ENCODE assay signal across 30 cellular contexts in genomic region chr18:22221350-22221749, GRCh38. TPM values are rescaled to one million over a fixed set of nuclear protein-coding genes. Genes with fewer than 3 reads are reported as not detected.
DNase-seq lines count a peak whose midpoint lies in the region; ATAC-seq lines count a peak whose summit lies in the region.
"Had no signal": no experiment of that assay in that cellular context is flagged by ENCODE, and none has a peak within 500 bp of the region (broad histone marks: within the 10 kb centered on the region; RNA-seq: fewer than 3 reads in every experiment).

No MANE protein-coding gene starts in this region.

- peak overlapping the region in 5 of 11 experiments; percentile 8 to 31 (median 23); a peak in 7 of 22 replicates for H3K27ac ChIP-seq in BLaER1 treated with 17β-estradiol and CSF1 and Interleukin-3, amounts not matched to agents 10 nM and 100 nM
- H3K27ac ChIP-seq: ascending aorta, cardiac muscle cell, coronary artery, epithelial cell of prostate, KMS-11, skin epidermis, upper lobe of right lung had no signal

- DNase-seq in Kasumi-1 (lab: John Stamatoyannopoulos, UW) (peak; percentile 47 to 50), RPMI7951 (ENCODE audit: low read depth) (peak; percentile 5), NCI-H774 (lab: John Stamatoyannopoulos, UW) (no peak), DMS 273 treated with DMSO at 0.1 percent for 48 hours (lab: John Stamatoyannopoulos, UW) (no peak)
- DNase-seq in effector memory CD8-positive, alpha-beta T cell: no peak
- DNase-seq in stimulated activated CD4-positive, alpha-beta T cell treated with anti-CD3 and anti-CD28 coated beads, Interleukin-4, amount 100 ng/mL, for 24 hours: no peak
- DNase-seq: activated CD4-positive, alpha-beta T cell treated with anti-CD3 and anti-CD28 coated beads, Interleukin-2, amount 10 ng/mL, durations not matched to agents 24 days and 14 days; activated CD8-positive, alpha-beta memory T cell treated with anti-CD3 and anti-CD28 coated beads for 24 hours; activated T-cell treated with anti-CD3 and anti-CD28 coated beads for 4 hours; CD4-positive, CD25-positive, alpha-beta regulatory T cell; effector CD8-positive, alpha-beta T cell; H7; NCI-H1048; NCI-H1694; NCI-H748 treated with DMSO at 0.1 percent for 48 hours; PC-3; stimulated activated naive CD8-positive, alpha-beta T cell treated with anti-CD3 and anti-CD28 coated beads, Interleukin-15, Interleukin-2, amounts not matched to agents 100 U/mL and 50 U/mL, for 24 hours; T-helper 9 cell; upper lobe of right lung had no signal

- H3K36me3 ChIP-seq in BLaER1 treated with 17β-estradiol and CSF1 and Interleukin-3, amounts not matched to agents 10 nM and 100 nM: no peaks in the 10 kb centered on the region
- H3K36me3 ChIP-seq: ascending aorta, cardiac muscle cell, upper lobe of right lung had no signal

- no peak overlapping the region for H3K4me3 ChIP-seq in BLaER1 treated with 17β-estradiol and CSF1 and Interleukin-3, amounts not matched to agents 10 nM and 100 nM
- H3K4me3 ChIP-seq: ascending aorta, cardiac muscle cell, coronary artery, skin epidermis, upper lobe of right lung had no signal

- H3K4me3 Mint-ChIP-seq in effector memory CD8-positive, alpha-beta T cell: peak overlapping the region; percentile 32 to 61
- H3K4me3 Mint-ChIP-seq: activated CD4-positive, alpha-beta T cell treated with anti-CD3 and anti-CD28 coated beads, Interleukin-2, amount 10 ng/mL, durations not matched to agents 24 days and 14 days; activated naive CD4-positive, alpha-beta T cell treated with anti-CD3 and anti-CD28 coated beads, Interleukin-2, amount 50 U/mL, for 24 hours; CD4-positive, CD25-positive, alpha-beta regulatory T cell had no signal

- H3K4me1 ChIP-seq in BLaER1 treated with 17β-estradiol and CSF1 and Interleukin-3, amounts not matched to agents 10 nM and 100 nM: peaks cover 20 to 52% (median 30%) of the 10 kb centered on the region in 10 experiments
- H3K4me1 ChIP-seq: upper lobe of right lung had no signal

- H3K27me3 Mint-ChIP-seq in effector memory CD8-positive, alpha-beta T cell: no peaks in the 10 kb centered on the region
- H3K27me3 Mint-ChIP-seq: activated CD4-positive, alpha-beta T cell treated with anti-CD3 and anti-CD28 coated beads, Interleukin-2, amount 10 ng/mL, durations not matched to agents 24 days and 14 days; activated naive CD4-positive, alpha-beta T cell treated with anti-CD3 and anti-CD28 coated beads, Interleukin-2, amount 50 U/mL, for 24 hours had no signal

- H3K4me2 ChIP-seq in BLaER1 treated with 17β-estradiol and CSF1 and Interleukin-3, amounts not matched to agents 10 nM and 100 nM: peak overlapping the region in 9 of 11 experiments; percentile 2 to 59 (median 42); a peak in 13 of 22 replicates
- H3K4me2 ChIP-seq: KMS-11 had no signal

- peaks cover 0 to 3% (median 0%) of the 10 kb centered on the region in 11 experiments; a peak in 2 of 22 replicates for H3K9me3 ChIP-seq in BLaER1 treated with 17β-estradiol and CSF1 and Interleukin-3, amounts not matched to agents 10 nM and 100 nM (replicated peaks in 1 of 11)
- H3K9me3 ChIP-seq: ascending aorta, upper lobe of right lung had no signal

- H3K27ac Mint-ChIP-seq in effector memory CD8-positive, alpha-beta T cell: peak overlapping the region in 1 of 2 donors; percentile 29
- H3K27ac Mint-ChIP-seq: activated CD4-positive, alpha-beta T cell treated with anti-CD3 and anti-CD28 coated beads, Interleukin-2, amount 10 ng/mL, durations not matched to agents 24 days and 14 days; activated naive CD4-positive, alpha-beta T cell treated with anti-CD3 and anti-CD28 coated beads, Interleukin-2, amount 50 U/mL, for 24 hours; activated T-helper 2 cell treated with anti-CD3 and anti-CD28 coated beads, Interferon-gamma antibody, Interleukin-2, Interleukin-4, amounts not matched to agents 10 μg/mL and 5 μg/mL and 100 μg/mL, durations not matched to agents 14 hours and 24 hours and 36 hours; CD4-positive, CD25-positive, alpha-beta regulatory T cell had no signal

- no peaks in the 10 kb centered on the region for H3K27me3 ChIP-seq in BLaER1 treated with 17β-estradiol and CSF1 and Interleukin-3, amounts not matched to agents 10 nM and 100 nM
- H3K27me3 ChIP-seq: ascending aorta, cardiac muscle cell, upper lobe of right lung had no signal

- H3K4me1 Mint-ChIP-seq in effector memory CD8-positive, alpha-beta T cell (ENCODE audit: low read depth in 2 of 2): peaks cover 25 to 27% of the 10 kb centered on the region in 2 donors
- H3K4me1 Mint-ChIP-seq: activated CD4-positive, alpha-beta T cell treated with anti-CD3 and anti-CD28 coated beads, Interleukin-2, amount 10 ng/mL, durations not matched to agents 24 days and 14 days; activated naive CD4-positive, alpha-beta T cell treated with anti-CD3 and anti-CD28 coated beads, Interleukin-2, amount 50 U/mL, for 24 hours had no signal

- no peaks in the 10 kb centered on the region for H4K20me1 ChIP-seq in BLaER1 treated with 17β-estradiol and CSF1 and Interleukin-3, amounts not matched to agents 10 nM and 100 nM

- peaks cover 7% of the 10 kb centered on the region for H3K36me3 Mint-ChIP-seq in effector memory CD8-positive, alpha-beta T cell (ENCODE audit: insufficient read depth)
- H3K36me3 Mint-ChIP-seq: activated naive CD4-positive, alpha-beta T cell treated with anti-CD3 and anti-CD28 coated beads, Interleukin-2, amount 50 U/mL, for 24 hours; CD4-positive, CD25-positive, alpha-beta regulatory T cell had no signal

- peak; percentile 89 for ATAC-seq in effector memory CD8-positive, alpha-beta T cell (replicated peaks)
- no peak for ATAC-seq in HG03457 (IDR thresholded peaks at IDR 0.05; ENCODE audit: unreplicated experiment)
- ATAC-seq: left lobe of liver; PC-3; stimulated activated naive CD8-positive, alpha-beta T cell treated with anti-CD3 and anti-CD28 coated beads, Interleukin-15, Interleukin-2, amounts not matched to agents 100 U/mL and 50 U/mL, for 24 hours; upper lobe of right lung had no signal

- no peaks in the 10 kb centered on the region for H3K9me3 Mint-ChIP-seq in effector memory CD8-positive, alpha-beta T cell
- H3K9me3 Mint-ChIP-seq: activated naive CD4-positive, alpha-beta T cell treated with anti-CD3 and anti-CD28 coated beads, Interleukin-2, amount 50 U/mL, for 24 hours; activated T-helper 2 cell treated with anti-CD3 and anti-CD28 coated beads, Interferon-gamma antibody, Interleukin-2, Interleukin-4, amounts not matched to agents 10 μg/mL and 5 μg/mL and 100 μg/mL, durations not matched to agents 14 hours and 24 hours and 36 hours had no signal

- no peak overlapping the region for H3K9ac ChIP-seq in BLaER1 treated with 17β-estradiol and CSF1 and Interleukin-3, amounts not matched to agents 10 nM and 100 nM
- H3K9ac ChIP-seq: KMS-11 had no signal

RNA-seq across cellular contexts. Expression of gene GATA6, which starts 52.0 kb away (rescaled TPM):
- 2.9 and 3.3 TPM in 2 replicates for total RNA-seq in RPMI7951 (2014; rRNA removed; shearing (Covaris generic))
- total RNA-seq: activated CD4-positive, alpha-beta T cell treated with anti-CD3 and anti-CD28 coated beads, Interleukin-2, amount 10 ng/mL, durations not matched to agents 24 days and 14 days; activated T-helper 2 cell treated with anti-CD3 and anti-CD28 coated beads, Interferon-gamma antibody, Interleukin-2, Interleukin-4, amounts not matched to agents 10 μg/mL and 5 μg/mL and 100 μg/mL, durations not matched to agents 14 hours and 24 hours and 36 hours had no signal

Comparison
In these comparisons a context has a peak if more than half of its experiments do, and no peak if none do; other contexts are left out.
1. DNase-seq: peak in Kasumi-1 (2 of 2) and RPMI7951 (single experiment); none in effector memory CD8-positive, alpha-beta T cell (0 of 3), NCI-H774 (single experiment), DMS 273 treated with DMSO at 0.1 percent for 48 hours (single experiment) and stimulated activated CD4-positive, alpha-beta T cell treated with anti-CD3 and anti-CD28 coated beads, Interleukin-4, amount 100 ng/mL, for 24 hours (single experiment).